ENCODE assay signal across 10 cellular contexts in genomic region chr2:75276093-75277055, GRCh38.
A peak's percentile ranks its signal among the peaks of the same experiment; 100 is the strongest.
DNase-seq lines count a peak whose midpoint lies in the region; TF ChIP-seq lines count a peak whose summit lies in the region.
"Had no signal": no experiment of that assay in that cellular context is flagged by ENCODE, and none has a peak within 500 bp of the region (broad histone marks: within the 10 kb centered on the region; RNA-seq: fewer than 3 reads in every experiment).

No MANE protein-coding gene starts in this region.

- no peak overlapping the region for H3K27ac ChIP-seq in brain microvascular endothelial cell
- no peak overlapping the region for H3K27ac ChIP-seq in ovary
- H3K27ac ChIP-seq: body of pancreas, psoas muscle had no signal

- H3K36me3 ChIP-seq in brain microvascular endothelial cell (replicated peaks) (no peaks in the 10 kb centered on the region), ovary (no peaks in the 10 kb centered on the region)

- no peaks in the 10 kb centered on the region for H3K4me1 ChIP-seq in ovary (ENCODE audit: insufficient read depth)
- H3K4me1 ChIP-seq: body of pancreas, psoas muscle had no signal

- 60 to 64% (median 64%) methylated on average over 8 of the region's 8 CpGs for WGBS in ovary, 3 donors

- in situ Hi-C loops in brain microvascular endothelial cell (cut with HindIII; ENCODE audit: low pct_ligation_motif_present, low sequenced_read_pairs): no loop called here

- intact Hi-C loops in ovary (cut with DNase I): no loop called here

- DNase-seq in AG10803 (ENCODE audit: low read depth): peak; percentile 43
- DNase-seq in M059J (ENCODE audit: low read depth): peak; percentile 75
- peak; percentile 34 for DNase-seq in brain microvascular endothelial cell
- peak; percentile 41 for DNase-seq in iPS-NIHi7 (ENCODE audit: extremely low spot score)
- DNase-seq in stimulated activated CD4-positive, alpha-beta T cell treated with anti-CD3 and anti-CD28 coated beads, Interleukin-1b, Interleukin-23, amount 100 ng/mL, for 48 hours: no peak
- no peak for DNase-seq in ovary
- no peak for DNase-seq in Kasumi-1 (lab: John Stamatoyannopoulos, UW)
- DNase-seq in stimulated activated CD4-positive, alpha-beta T cell treated with anti-CD3 and anti-CD28 coated beads, Interleukin-15, amount 100 ng/mL, for 24 hours: no peak
- DNase-seq: body of pancreas, psoas muscle had no signal

- TF ChIP-seq CTCF in AG10803 (conservative IDR thresholded peaks at IDR 0.05; ENCODE audit: low read length): no peak
- TF ChIP-seq CTCF in brain microvascular endothelial cell (IDR thresholded peaks at IDR 0.05; ENCODE audit: low read depth, low read length, missing control alignments): no peak
- no peak for TF ChIP-seq CTCF in ovary (IDR thresholded peaks at IDR 0.05)

- no peak for TF ChIP-seq EP300 in ovary (IDR thresholded peaks at IDR 0.05)

- peak overlapping the region; percentile 33 for H3K4me3 ChIP-seq in AG10803 (ENCODE audit: low read length)
- peak overlapping the region; percentile 23 for H3K4me3 ChIP-seq in brain microvascular endothelial cell (ENCODE audit: low read depth, low read length)
- no peak overlapping the region for H3K4me3 ChIP-seq in ovary
- H3K4me3 ChIP-seq: body of pancreas, psoas muscle had no signal

- no peaks in the 10 kb centered on the region for H3K9me3 ChIP-seq in ovary
- H3K9me3 ChIP-seq: body of pancreas, psoas muscle had no signal

- TF ChIP-seq POLR2A in ovary (IDR thresholded peaks at IDR 0.05): no peak

- no peaks in the 10 kb centered on the region for H3K27me3 ChIP-seq in brain microvascular endothelial cell (replicated peaks)
- no peaks in the 10 kb centered on the region for H3K27me3 ChIP-seq in ovary
- H3K27me3 ChIP-seq: body of pancreas had no signal

Comparison
In these comparisons a context has a peak if more than half of its experiments do, and no peak if none do; other contexts are left out.
1. DNase-seq: peak in AG10803 (single experiment), M059J (single experiment), brain microvascular endothelial cell (single experiment) and iPS-NIHi7 (single experiment); none in stimulated activated CD4-positive, alpha-beta T cell treated with anti-CD3 and anti-CD28 coated beads, Interleukin-1b, Interleukin-23, amount 100 ng/mL, for 48 hours (single experiment), ovary (0 of 5), Kasumi-1 (0 of 2) and stimulated activated CD4-positive, alpha-beta T cell treated with anti-CD3 and anti-CD28 coated beads, Interleukin-15, amount 100 ng/mL, for 24 hours (single experiment).